Comparison of ENCODE assay signal across 1 cellular context in genomic region chr20:37669062-37669772, GRCh38.
TF ChIP-seq lines count a peak whose summit lies in the region.

No MANE protein-coding gene starts in this region.

TF ChIP-seq in GM12878, 131 proteins besides CTCF, POLR2A, EP300 and RAD21:
- peak; percentile 22; the same call in 1 of the 2 replicates for TF ChIP-seq SPI1 (IDR thresholded peaks at IDR 0.05; ENCODE audit: borderline replicate concordance, insufficient read depth, low read depth, low read length)
- TF ChIP-seq TARDBP (IDR thresholded peaks at IDR 0.05; ENCODE audit: borderline replicate concordance): no peak
- TF ChIP-seq, protein P1, sequence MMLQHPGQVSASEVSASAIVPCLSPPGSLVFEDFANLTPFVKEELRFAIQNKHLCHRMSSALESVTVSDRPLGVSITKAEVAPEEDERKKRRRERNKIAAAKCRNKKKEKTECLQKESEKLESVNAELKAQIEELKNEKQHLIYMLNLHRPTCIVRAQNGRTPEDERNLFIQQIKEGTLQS (IDR thresholded peaks at IDR 0.05; ENCODE audit: borderline replicate concordance, extremely low read depth, low read depth, low read length): no peak
- TF ChIP-seq SUPT20H (IDR thresholded peaks at IDR 0.05; ENCODE audit: borderline replicate concordance, control insufficient read depth, low read depth, low read length): no peak
- no peak for TF ChIP-seq HDAC2 (IDR thresholded peaks at IDR 0.05)
- no peak for TF ChIP-seq ATF2 (IDR thresholded peaks at IDR 0.05; ENCODE audit: low read length)
- TF ChIP-seq, protein P2, sequence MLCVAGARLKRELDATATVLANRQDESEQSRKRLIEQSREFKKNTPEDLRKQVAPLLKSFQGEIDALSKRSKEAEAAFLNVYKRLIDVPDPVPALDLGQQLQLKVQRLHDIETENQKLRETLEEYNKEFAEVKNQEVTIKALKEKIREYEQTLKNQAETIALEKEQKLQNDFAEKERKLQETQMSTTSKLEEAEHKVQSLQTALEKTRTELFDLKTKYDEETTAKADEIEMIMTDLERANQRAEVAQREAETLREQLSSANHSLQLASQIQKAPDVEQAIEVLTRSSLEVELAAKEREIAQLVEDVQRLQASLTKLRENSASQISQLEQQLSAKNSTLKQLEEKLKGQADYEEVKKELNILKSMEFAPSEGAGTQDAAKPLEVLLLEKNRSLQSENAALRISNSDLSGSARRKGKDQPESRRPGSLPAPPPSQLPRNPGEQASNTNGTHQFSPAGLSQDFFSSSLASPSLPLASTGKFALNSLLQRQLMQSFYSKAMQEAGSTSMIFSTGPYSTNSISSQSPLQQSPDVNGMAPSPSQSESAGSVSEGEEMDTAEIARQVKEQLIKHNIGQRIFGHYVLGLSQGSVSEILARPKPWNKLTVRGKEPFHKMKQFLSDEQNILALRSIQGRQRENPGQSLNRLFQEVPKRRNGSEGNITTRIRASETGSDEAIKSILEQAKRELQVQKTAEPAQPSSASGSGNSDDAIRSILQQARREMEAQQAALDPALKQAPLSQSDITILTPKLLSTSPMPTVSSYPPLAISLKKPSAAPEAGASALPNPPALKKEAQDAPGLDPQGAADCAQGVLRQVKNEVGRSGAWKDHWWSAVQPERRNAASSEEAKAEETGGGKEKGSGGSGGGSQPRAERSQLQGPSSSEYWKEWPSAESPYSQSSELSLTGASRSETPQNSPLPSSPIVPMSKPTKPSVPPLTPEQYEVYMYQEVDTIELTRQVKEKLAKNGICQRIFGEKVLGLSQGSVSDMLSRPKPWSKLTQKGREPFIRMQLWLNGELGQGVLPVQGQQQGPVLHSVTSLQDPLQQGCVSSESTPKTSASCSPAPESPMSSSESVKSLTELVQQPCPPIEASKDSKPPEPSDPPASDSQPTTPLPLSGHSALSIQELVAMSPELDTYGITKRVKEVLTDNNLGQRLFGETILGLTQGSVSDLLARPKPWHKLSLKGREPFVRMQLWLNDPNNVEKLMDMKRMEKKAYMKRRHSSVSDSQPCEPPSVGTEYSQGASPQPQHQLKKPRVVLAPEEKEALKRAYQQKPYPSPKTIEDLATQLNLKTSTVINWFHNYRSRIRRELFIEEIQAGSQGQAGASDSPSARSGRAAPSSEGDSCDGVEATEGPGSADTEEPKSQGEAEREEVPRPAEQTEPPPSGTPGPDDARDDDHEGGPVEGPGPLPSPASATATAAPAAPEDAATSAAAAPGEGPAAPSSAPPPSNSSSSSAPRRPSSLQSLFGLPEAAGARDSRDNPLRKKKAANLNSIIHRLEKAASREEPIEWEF (IDR thresholded peaks at IDR 0.05; ENCODE audit: insufficient replicate concordance, low read depth, low read length): no peak
- no peak for TF ChIP-seq CHD1 (IDR thresholded peaks at IDR 0.05; ENCODE audit: low read depth, low read length)
TF ChIP-seq in GM12878: peak in this region for 1.
